In genomic region chr17:31537558-31537957, GRCh38 we compare ENCODE assay signal across 13 cellular contexts.
DNase-seq lines count a peak whose midpoint lies in the region; ATAC-seq, FAIRE-seq and TF ChIP-seq lines count a peak whose summit lies in the region.
"Had no signal": no experiment of that assay in that cellular context is flagged by ENCODE, and none has a peak within 500 bp of the region (broad histone marks: within the 10 kb centered on the region; RNA-seq: fewer than 3 reads in every experiment).

No MANE protein-coding gene starts in this region.

- no peak overlapping the region for H4K91ac ChIP-seq in neuronal stem cell (ENCODE audit: low read depth, low read length, poor library complexity)

- H3K4me1 ChIP-seq in astrocyte (ENCODE audit: insufficient read depth, low read length): peaks cover 17% of the 10 kb centered on the region
- H3K4me1 ChIP-seq in neuronal stem cell (ENCODE audit: control insufficient read depth in 2 of 2, insufficient read depth in 1 of 2, low read depth in 1 of 2, low read length in 2 of 2): peaks cover 7% of the 10 kb centered on the region in 2 donors
- H3K4me1 ChIP-seq: upper lobe of right lung had no signal

- no CpG with 5 or more reads among the region's 9 CpGs for WGBS in neuronal stem cell (ENCODE audit: extremely low coverage in 2 of 2, insufficient read length in 2 of 2, insufficient replicate concordance in 1 of 2), 2 donors

- no peak overlapping the region for H2BK5ac ChIP-seq in neuronal stem cell (ENCODE audit: low read length)

- no peak overlapping the region for H2AK5ac ChIP-seq in neuronal stem cell (ENCODE audit: low read depth, low read length)

- DNase-seq in DMS79 treated with DMSO at 0.1 percent for 48 hours (lab: John Stamatoyannopoulos, UW) (peak; percentile 92), astrocyte (ENCODE audit: low read depth) (peak; percentile 48), neuronal stem cell (ENCODE audit: low spot score) (no peak), SK-N-DZ (ENCODE audit: low spot score) (no peak), HuH-7.5 (ENCODE audit: low spot score) (no peak), NCI-H1105 (lab: John Stamatoyannopoulos, UW) (no peak)
- no peak for DNase-seq in effector CD4-positive, alpha-beta T cell
- DNase-seq: activated CD4-positive, alpha-beta T cell treated with anti-CD3 and anti-CD28 coated beads, Interleukin-2, amount 50 U/mL, for 1 hour; NCI-H2227 treated with DMSO at 0.1 percent for 48 hours; upper lobe of right lung had no signal

- H3K27me3 ChIP-seq in astrocyte (ENCODE audit: insufficient read depth, low read length) (no peaks in the 10 kb centered on the region), neuronal stem cell (ENCODE audit: control insufficient read depth in 3 of 3, insufficient read depth in 3 of 3, low read depth in 1 of 3, low read length in 3 of 3) (no peaks in the 10 kb centered on the region)
- H3K27me3 ChIP-seq: upper lobe of right lung had no signal

- H3K27me3 Mint-ChIP-seq in astrocyte (ENCODE audit: low read depth, unreplicated experiment): peaks cover 16% of the 10 kb centered on the region

- no peak overlapping the region for H3K4ac ChIP-seq in neuronal stem cell (ENCODE audit: low read length)

- H3K4me3 ChIP-seq in astrocyte (ENCODE audit: insufficient read depth, low read depth, low read length) (no peak overlapping the region), neuronal stem cell (ENCODE audit: low read length in 2 of 2) (no peak overlapping the region)
- H3K4me3 ChIP-seq: SK-N-MC, upper lobe of right lung had no signal

- no peak for TF ChIP-seq CTCF in astrocyte (IDR thresholded peaks at IDR 0.05; ENCODE audit: insufficient read depth, low read depth, low read length)

- H3K79me1 ChIP-seq in neuronal stem cell (ENCODE audit: low read depth, low read length): no peaks in the 10 kb centered on the region

- peaks cover 9% of the 10 kb centered on the region for H3K4me1 Mint-ChIP-seq in astrocyte (ENCODE audit: low read depth, unreplicated experiment)

- H3K79me2 ChIP-seq in astrocyte (ENCODE audit: insufficient read depth, low read length): no peaks in the 10 kb centered on the region

- H4K20me1 ChIP-seq in astrocyte (ENCODE audit: insufficient read depth, low read length): no peaks in the 10 kb centered on the region

- H3K14ac ChIP-seq in neuronal stem cell (ENCODE audit: low read length): no peak overlapping the region

- H2BK120ac ChIP-seq in neuronal stem cell (ENCODE audit: low read depth, low read length): no peak overlapping the region

- H2BK12ac ChIP-seq in neuronal stem cell (ENCODE audit: low read length): no peak overlapping the region

- no peak overlapping the region for H2BK15ac ChIP-seq in neuronal stem cell (ENCODE audit: low read length)

- H2AFZ ChIP-seq in astrocyte (ENCODE audit: low read depth, low read length) (no peak overlapping the region), neuronal stem cell (ENCODE audit: low read length) (no peak overlapping the region)

- H3K18ac ChIP-seq in neuronal stem cell (ENCODE audit: low read length): no peak overlapping the region

- H3K27ac Mint-ChIP-seq in astrocyte (ENCODE audit: unreplicated experiment): no peak overlapping the region

- H3K23ac ChIP-seq in neuronal stem cell (ENCODE audit: low read depth, low read length, poor library complexity): peak overlapping the region; percentile 32

- H3K9me3 ChIP-seq in astrocyte (ENCODE audit: insufficient read depth, low read depth, low read length) (no peaks in the 10 kb centered on the region), neuronal stem cell (replicated peaks in 1 of 2; ENCODE audit: control insufficient read depth in 2 of 2, insufficient read depth in 1 of 2, low read depth in 1 of 2, low read length in 2 of 2) (peaks cover 0 to 4% of the 10 kb centered on the region in 2 donors)
- H3K9me3 ChIP-seq: upper lobe of right lung had no signal

- no peak for FAIRE-seq in astrocyte (lab: Jason Lieb, UNC)
- FAIRE-seq: endometrium had no signal

- H3K36me3 ChIP-seq in astrocyte (ENCODE audit: insufficient read depth, low read length): no peaks in the 10 kb centered on the region
- no peaks in the 10 kb centered on the region for H3K36me3 ChIP-seq in neuronal stem cell (replicated peaks in 1 of 2; ENCODE audit: control insufficient read depth in 2 of 2, insufficient read depth in 2 of 2, low read length in 2 of 2)
- H3K36me3 ChIP-seq: upper lobe of right lung had no signal

- H3K36me3 Mint-ChIP-seq in astrocyte (ENCODE audit: low read depth, unreplicated experiment): peaks cover 3% of the 10 kb centered on the region

- H3K27ac ChIP-seq in astrocyte (ENCODE audit: low read depth, low read length): no peak overlapping the region
- H3K27ac ChIP-seq in neuronal stem cell (replicated peaks; ENCODE audit: low read length): no peak overlapping the region
- H3K27ac ChIP-seq: SK-N-MC, upper lobe of right lung had no signal

- H3K9me3 Mint-ChIP-seq in astrocyte (ENCODE audit: unreplicated experiment): peaks cover 9% of the 10 kb centered on the region

- no peak overlapping the region for H3K4me3 Mint-ChIP-seq in astrocyte (ENCODE audit: unreplicated experiment)

- no peak overlapping the region for H4K8ac ChIP-seq in neuronal stem cell (ENCODE audit: low read depth, low read length)

- ATAC-seq in HG03045 (IDR thresholded peaks at IDR 0.05; ENCODE audit: unreplicated experiment): peak; percentile 3
- ATAC-seq: upper lobe of right lung had no signal

- no peak overlapping the region for H3K4me2 ChIP-seq in astrocyte (ENCODE audit: low read length)
- H3K4me2 ChIP-seq in neuronal stem cell (ENCODE audit: insufficient read depth, low read length, poor library complexity, severe bottlenecking): no peak overlapping the region

- H3K9ac ChIP-seq in astrocyte (ENCODE audit: low read length) (no peak overlapping the region), neuronal stem cell (ENCODE audit: low read depth, low read length, poor library complexity) (no peak overlapping the region)

Comparison
In these comparisons a context has a peak if more than half of its experiments do, and no peak if none do; other contexts are left out.
1. DNase-seq: peak in DMS79 treated with DMSO at 0.1 percent for 48 hours (single experiment) and astrocyte (single experiment); none in neuronal stem cell (single experiment), SK-N-DZ (single experiment), HuH-7.5 (single experiment), NCI-H1105 (single experiment) and effector CD4-positive, alpha-beta T cell (single experiment).